ENCODE assay signal across 2 cellular contexts in genomic region chr12:14950982-14951746, GRCh38.
TF ChIP-seq lines count a peak whose summit lies in the region.

No MANE protein-coding gene starts in this region.

TF ChIP-seq in K562, 482 proteins besides CTCF, POLR2A, EP300 and RAD21:
- TF ChIP-seq ZNF395 (CRISPR knock-in tag; IDR thresholded peaks at IDR 0.05) (0 out of 2 replicates have a peak, but pooled peaks have one; percentile 32), FOSL1 (tag; conservative IDR thresholded peaks at IDR 0.05) (0 out of 2 replicates have a peak, but pooled peaks have one; percentile 17), POLR3G (IDR thresholded peaks at IDR 0.05; ENCODE audit: extremely low read depth, insufficient read length, insufficient replicate concordance) (no peak)

TF ChIP-seq in liver, 16 proteins besides CTCF, POLR2A, EP300 and RAD21:
- TF ChIP-seq HNF4G (IDR thresholded peaks at IDR 0.05), result no peak
